10 cellular contexts compared by ENCODE assay signal in genomic region chr11:65435981-65436411, GRCh38. TPM values are rescaled to one million over a fixed set of nuclear protein-coding genes. Genes with fewer than 3 reads are reported as not detected.
DNase-seq lines count a peak whose midpoint lies in the region; ATAC-seq and TF ChIP-seq lines count a peak whose summit lies in the region.
"Had no signal": no experiment of that assay in that cellular context is flagged by ENCODE, and none has a peak within 500 bp of the region (broad histone marks: within the 10 kb centered on the region; RNA-seq: fewer than 3 reads in every experiment).

No MANE protein-coding gene starts in this region.

- H3K4me3 ChIP-seq in heart left ventricle, result peak overlapping the region in 8 of 12 donors; percentile 3 to 80 (median 20)
- peak overlapping the region; percentile 18 to 55 (median 49) for H3K4me3 ChIP-seq in skeletal muscle tissue (ENCODE audit: low read length in 3 of 3)

- TF ChIP-seq POLR2A in heart left ventricle (IDR thresholded peaks at IDR 0.05), result peak in 1 of 2 donors; percentile 15

- no peaks in the 10 kb centered on the region for H3K27me3 ChIP-seq in heart left ventricle
- H3K27me3 ChIP-seq in skeletal muscle tissue (ENCODE audit: control insufficient read depth in 3 of 3, insufficient read depth in 3 of 3, low read length in 3 of 3), result no peaks in the 10 kb centered on the region

- ATAC-seq in heart left ventricle, result peak; percentile 10 to 33 (median 20)
- no peak for ATAC-seq in GM21360 (IDR thresholded peaks at IDR 0.05; ENCODE audit: unreplicated experiment)
- no peak for ATAC-seq in GM19035 (IDR thresholded peaks at IDR 0.05; ENCODE audit: unreplicated experiment)
- no peak for ATAC-seq in HG03442 (IDR thresholded peaks at IDR 0.05; ENCODE audit: unreplicated experiment)

- no peaks in the 10 kb centered on the region for H3K9me3 ChIP-seq in heart left ventricle
- no peaks in the 10 kb centered on the region for H3K9me3 ChIP-seq in skeletal muscle tissue (ENCODE audit: control insufficient read depth in 3 of 3, low read length in 3 of 3)

- H3K36me3 ChIP-seq in heart left ventricle (peaks cover 2 to 100% (median 95%) of the 10 kb centered on the region in 9 donors), skeletal muscle tissue (ENCODE audit: control insufficient read depth in 3 of 3, insufficient read depth in 3 of 3, low read length in 3 of 3) (peaks cover 58 to 80% (median 70%) of the 10 kb centered on the region in 3 donors)

- WGBS in heart left ventricle, 4 donors, result 59 to 68% (median 63%) methylated on average over 8 of the region's 8 CpGs

- DNase-seq in ELR (ENCODE audit: low read depth), result peak; percentile 8
- peak; percentile 54 for DNase-seq in activated CD8-positive, alpha-beta memory T cell treated with anti-CD3 and anti-CD28 coated beads for 24 hours
- DNase-seq in heart left ventricle, result peak in 3 of 5 donors; percentile 10 to 44 (median 32)
- DNase-seq in NCI-H226, result no peak
- DNase-seq: activated gamma-delta T cell, NCI-H446 treated with DMSO at 0.1 percent for 48 hours had no signal

- peaks cover 0 to 99% (median 87%) of the 10 kb centered on the region in 12 donors for H3K4me1 ChIP-seq in heart left ventricle
- H3K4me1 ChIP-seq in skeletal muscle tissue (ENCODE audit: control insufficient read depth in 3 of 3, insufficient read depth in 3 of 3, low read length in 3 of 3), result peaks cover 52 to 67% (median 63%) of the 10 kb centered on the region in 3 donors

- H3K9ac ChIP-seq in skeletal muscle tissue (ENCODE audit: low read depth in 1 of 3, low read length in 3 of 3), result peak overlapping the region in 2 of 3 donors; percentile 52 to 54

- peak overlapping the region in 9 of 12 donors; percentile 16 to 80 (median 56) for H3K27ac ChIP-seq in heart left ventricle
- H3K27ac ChIP-seq in skeletal muscle tissue (ENCODE audit: low read depth, low read length), result peak overlapping the region; percentile 37

- TF ChIP-seq CTCF in heart left ventricle (IDR thresholded peaks at IDR 0.05), result no peak

- intact Hi-C loops in heart left ventricle (cut with DNase I), result no loop called here

RNA-seq across cellular contexts. Expression of gene NEAT1, which starts 13.4 kb away (rescaled TPM):
- 100 to 1,000 TPM in 7 of 9 donors, 10 to 100 TPM in 2; 17.0 to 760 (median 507) TPM for total RNA-seq in heart left ventricle
- 100 to 1,000 TPM; 104 to 532 TPM for polyA plus RNA-seq in heart left ventricle
- total RNA-seq in skeletal muscle tissue, result 26.1 TPM

RNA-seq across cellular contexts. Expression of gene FRMD8, which starts 49.6 kb away (rescaled TPM):
- 10 to 100 TPM in 7 of 9 donors, 1 to 10 TPM in 2; 6.1 to 24.1 (median 11.3) TPM for total RNA-seq in heart left ventricle
- 10 to 100 TPM in 1 of 2 donors, 1 to 10 TPM in 1; 8.0 to 16.3 TPM for polyA plus RNA-seq in heart left ventricle
- 8.4 TPM for total RNA-seq in skeletal muscle tissue

RNA-seq across cellular contexts. Expression of gene SLC25A45, which starts 53.5 kb away (rescaled TPM):
- total RNA-seq in heart left ventricle, result 10 to 100 TPM in 1 of 9 donors, 1 to 10 TPM in 8; 3.8 to 11.6 (median 6.6) TPM
- 1 to 10 TPM; 3.8 to 6.6 TPM for polyA plus RNA-seq in heart left ventricle
- 3.7 TPM for total RNA-seq in skeletal muscle tissue

Comparison
In these comparisons a context has a peak if more than half of its experiments do, and no peak if none do; other contexts are left out.
1. ATAC-seq: peak in heart left ventricle (4 of 4); none in GM21360 (single experiment), GM19035 (single experiment) and HG03442 (single experiment).